Comparison of ENCODE assay signal across 21 cellular contexts in the genomic region with DNA sequence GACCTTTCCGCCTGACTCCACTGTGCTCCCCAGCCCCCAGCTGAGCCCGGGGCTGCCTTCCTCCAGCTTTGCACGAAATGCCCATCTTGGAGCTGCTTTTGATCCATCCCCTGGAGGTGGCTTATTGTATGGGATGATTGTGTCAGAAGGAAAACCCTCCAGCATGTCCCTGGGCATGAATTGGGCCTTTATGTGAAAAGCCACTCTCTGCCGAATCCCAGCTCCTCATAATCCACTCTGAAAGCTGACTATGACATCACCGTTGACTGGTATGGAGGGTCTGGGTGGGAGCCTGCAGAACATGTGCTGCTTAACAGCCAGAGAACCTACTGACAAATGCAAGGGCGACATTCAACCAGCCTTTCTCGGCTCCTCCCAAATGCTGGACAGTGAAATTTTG.
"Had no signal": no experiment of that assay in that cellular context is flagged by ENCODE, and none has a peak within 500 bp of the region (broad histone marks: within the 10 kb centered on the region; RNA-seq: fewer than 3 reads in every experiment).

No MANE protein-coding gene starts in this region.

- H3K27ac ChIP-seq: breast epithelium, gastrocnemius medialis, hepatocyte, lower lobe of right lung, parathyroid adenoma, thoracic aorta had no signal

- H3K9ac ChIP-seq: parathyroid adenoma had no signal

- H2AFZ ChIP-seq: hepatocyte, parathyroid adenoma had no signal

- H3K4me3 ChIP-seq: breast epithelium, gastrocnemius medialis, hepatocyte, lower lobe of right lung, thoracic aorta had no signal

- H3K36me3 ChIP-seq: breast epithelium, gastrocnemius medialis, lower lobe of right lung, thoracic aorta had no signal

- H3K4me2 ChIP-seq: hepatocyte had no signal

- H3K4me1 ChIP-seq: breast epithelium, gastrocnemius medialis, lower lobe of right lung, parathyroid adenoma had no signal

- H3K27me3 ChIP-seq: breast epithelium had no signal

- H3K9me3 ChIP-seq: breast epithelium, gastrocnemius medialis, lower lobe of right lung, thoracic aorta had no signal

- DNase-seq: activated CD4-positive, alpha-beta memory T cell treated with anti-CD3 and anti-CD28 coated beads for 36 hours; activated CD4-positive, alpha-beta T cell treated with anti-CD3 and anti-CD28 coated beads, Interleukin-2, amount 10 ng/mL, durations not matched to agents 24 days and 14 days; activated CD4-positive, CD25-positive, alpha-beta regulatory T cell treated with anti-CD3 and anti-CD28 coated beads, Interleukin-2, amount 50 U/mL, for 72 hours; activated CD8-positive, alpha-beta memory T cell treated with anti-CD3 and anti-CD28 coated beads, Interleukin-2, amount 50 U/mL, for 4 hours; activated naive CD8-positive, alpha-beta T cell treated with anti-CD3 and anti-CD28 coated beads, Interleukin-2, amount 50 U/mL, for 24 hours; activated T-cell treated with anti-CD3 and anti-CD28 coated beads, Interleukin-2, amount 50 U/mL, for 24 hours; dermis blood vessel endothelial cell; effector CD8-positive, alpha-beta T cell; gastrocnemius medialis; kidney; lower lobe of right lung; right cardiac atrium; stimulated activated CD4-positive, alpha-beta T cell treated with anti-CD3 and anti-CD28 coated beads, Interleukin-15, amount 100 ng/mL, for 24 hours; stimulated activated CD4-positive, alpha-beta T cell treated with anti-CD3 and anti-CD28 coated beads, Interleukin-2, amount 100 ng/mL, for 24 hours; stimulated activated naive CD4-positive, alpha-beta T cell treated with Interleukin-2 at 50 U/mL for 16 hours; T-helper 17 cell; trophoblast cell had no signal
